ENCODE assay signal across 21 cellular contexts in the genomic region with DNA sequence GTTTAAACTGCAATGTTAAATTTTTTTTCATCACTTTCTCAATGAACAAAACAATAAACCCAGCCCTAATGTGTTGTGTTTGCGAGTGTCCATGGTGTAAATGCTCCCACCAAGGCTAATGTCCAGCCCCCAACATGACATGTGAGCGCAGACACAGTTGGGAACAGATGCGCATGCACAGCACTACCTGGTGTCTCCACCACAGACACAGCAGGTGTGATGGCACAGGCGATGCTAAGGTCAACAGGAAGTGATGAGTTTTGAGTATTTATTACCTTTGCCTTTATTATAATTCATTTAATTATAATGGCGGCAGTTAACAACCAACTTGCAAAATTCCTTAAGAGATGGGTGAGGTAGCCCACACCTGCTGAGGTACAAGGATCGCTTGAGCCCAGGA. TPM values are rescaled to one million over a fixed set of nuclear protein-coding genes. Genes with fewer than 3 reads are reported as not detected.
DNase-seq lines count a peak whose midpoint lies in the region; ATAC-seq and TF ChIP-seq lines count a peak whose summit lies in the region.
"Had no signal": no experiment of that assay in that cellular context is flagged by ENCODE, and none has a peak within 500 bp of the region (broad histone marks: within the 10 kb centered on the region; RNA-seq: fewer than 3 reads in every experiment).

No MANE protein-coding gene starts in this region.

- no peak overlapping the region for H2AFZ ChIP-seq in Loucy (ENCODE audit: low read length)

- H3K27ac Mint-ChIP-seq in central memory CD8-positive, alpha-beta T cell (ENCODE audit: low read depth), result peak overlapping the region; percentile 89
- H3K27ac Mint-ChIP-seq in stimulated activated memory B cell treated with anti-CD40 and anti-IgM and Interleukin-4, amounts not matched to agents 10 μg/mL and 1 μg/mL and 100 μg/mL, for 72 hours, result peak overlapping the region; percentile 68
- H3K27ac Mint-ChIP-seq in activated CD8-positive, alpha-beta T cell treated with anti-CD3 and anti-CD28 coated beads, Interleukin-2, amount 10 ng/mL, durations not matched to agents 7 days and 5 days, result no peak overlapping the region
- H3K27ac Mint-ChIP-seq: activated CD8-positive, alpha-beta memory T cell treated with anti-CD3 and anti-CD28 coated beads, Interleukin-2, amount 10 ng/mL, durations not matched to agents 7 days and 5 days; stimulated activated naive CD8-positive, alpha-beta T cell treated with anti-CD3 and anti-CD28 coated beads, Interleukin-15, Interleukin-2, amounts not matched to agents 100 ng/mL and 50 ng/mL, for 24 hours had no signal

- H3K9ac ChIP-seq in Loucy (ENCODE audit: low read depth, low read length, poor library complexity, severe bottlenecking), result no peak overlapping the region

- H4K20me1 ChIP-seq in Loucy (ENCODE audit: insufficient read depth, low read length, poor library complexity, severe bottlenecking), result peaks cover 11% of the 10 kb centered on the region

- H3K4me3 ChIP-seq in cardiac muscle cell (no peak overlapping the region), left ventricle myocardium inferior (no peak overlapping the region), Loucy (ENCODE audit: low read length, poor library complexity, severe bottlenecking) (peak overlapping the region; percentile 59)
- H3K4me3 ChIP-seq: left lung, skin epidermis had no signal

- H3K4me3 Mint-ChIP-seq in central memory CD8-positive, alpha-beta T cell, result no peak overlapping the region
- no peak overlapping the region for H3K4me3 Mint-ChIP-seq in stimulated activated memory B cell treated with anti-CD40 and anti-IgM and Interleukin-4, amounts not matched to agents 10 μg/mL and 1 μg/mL and 100 μg/mL, for 72 hours
- H3K4me3 Mint-ChIP-seq in activated CD8-positive, alpha-beta T cell treated with anti-CD3 and anti-CD28 coated beads, Interleukin-2, amount 10 ng/mL, durations not matched to agents 7 days and 5 days, result no peak overlapping the region

- peaks cover 4% of the 10 kb centered on the region for H3K36me3 Mint-ChIP-seq in central memory CD8-positive, alpha-beta T cell (ENCODE audit: insufficient read depth)
- H3K36me3 Mint-ChIP-seq in stimulated activated memory B cell treated with anti-CD40 and anti-IgM and Interleukin-4, amounts not matched to agents 10 μg/mL and 1 μg/mL and 100 μg/mL, for 72 hours, result peaks cover 20% of the 10 kb centered on the region
- H3K36me3 Mint-ChIP-seq in activated CD8-positive, alpha-beta T cell treated with anti-CD3 and anti-CD28 coated beads, Interleukin-2, amount 10 ng/mL, durations not matched to agents 7 days and 5 days (ENCODE audit: low read depth), result no peaks in the 10 kb centered on the region

- H3K4me1 Mint-ChIP-seq in central memory CD8-positive, alpha-beta T cell, result peaks cover 47% of the 10 kb centered on the region
- H3K4me1 Mint-ChIP-seq in stimulated activated memory B cell treated with anti-CD40 and anti-IgM and Interleukin-4, amounts not matched to agents 10 μg/mL and 1 μg/mL and 100 μg/mL, for 72 hours, result peaks cover 78% of the 10 kb centered on the region
- H3K4me1 Mint-ChIP-seq in activated CD8-positive, alpha-beta T cell treated with anti-CD3 and anti-CD28 coated beads, Interleukin-2, amount 10 ng/mL, durations not matched to agents 7 days and 5 days (ENCODE audit: low read depth), result peaks cover 40% of the 10 kb centered on the region

- H3K9me3 Mint-ChIP-seq in central memory CD8-positive, alpha-beta T cell, result no peaks in the 10 kb centered on the region
- no peaks in the 10 kb centered on the region for H3K9me3 Mint-ChIP-seq in stimulated activated memory B cell treated with anti-CD40 and anti-IgM and Interleukin-4, amounts not matched to agents 10 μg/mL and 1 μg/mL and 100 μg/mL, for 72 hours
- H3K9me3 Mint-ChIP-seq in activated CD8-positive, alpha-beta T cell treated with anti-CD3 and anti-CD28 coated beads, Interleukin-2, amount 10 ng/mL, durations not matched to agents 7 days and 5 days (ENCODE audit: insufficient read depth), result no peaks in the 10 kb centered on the region
- H3K9me3 Mint-ChIP-seq: stimulated activated naive CD8-positive, alpha-beta T cell treated with anti-CD3 and anti-CD28 coated beads, Interleukin-15, Interleukin-2, amounts not matched to agents 100 ng/mL and 50 ng/mL, for 24 hours had no signal

- H3K36me3 ChIP-seq in cardiac muscle cell (no peaks in the 10 kb centered on the region), left ventricle myocardium inferior (no peaks in the 10 kb centered on the region), Loucy (ENCODE audit: insufficient read depth, low read length) (no peaks in the 10 kb centered on the region)
- H3K36me3 ChIP-seq: heart left ventricle, left lung had no signal

- peak overlapping the region; percentile 71 for H3K4me2 ChIP-seq in Loucy (ENCODE audit: low read depth, low read length, poor library complexity, severe bottlenecking)

- H3K9me3 ChIP-seq in cardiac muscle cell (ENCODE audit: low read depth) (no peaks in the 10 kb centered on the region), left ventricle myocardium inferior (replicated peaks) (no peaks in the 10 kb centered on the region), Loucy (ENCODE audit: insufficient read depth, low read depth, low read length) (no peaks in the 10 kb centered on the region)
- H3K9me3 ChIP-seq: heart left ventricle, left lung had no signal

- H3K27ac ChIP-seq in cardiac muscle cell (peak overlapping the region; percentile 46), left ventricle myocardium inferior (replicated peaks) (no peak overlapping the region)
- H3K27ac ChIP-seq: HL-60, left lung had no signal

- no peaks in the 10 kb centered on the region for H3K27me3 ChIP-seq in cardiac muscle cell
- H3K27me3 ChIP-seq in left ventricle myocardium inferior (ENCODE audit: low read depth), result no peaks in the 10 kb centered on the region
- H3K27me3 ChIP-seq in Loucy (ENCODE audit: insufficient read depth, low read length, poor library complexity, severe bottlenecking), result no peaks in the 10 kb centered on the region
- H3K27me3 ChIP-seq: heart left ventricle, left lung had no signal

- no peaks in the 10 kb centered on the region for H3K9me2 ChIP-seq in Loucy (replicated peaks; ENCODE audit: low read depth, low read length)

- POLR2A ChIA-PET in activated CD8-positive, alpha-beta T cell treated with anti-CD3 and anti-CD28 coated beads, Interleukin-2, amount 10 ng/mL, durations not matched to agents 7 days and 5 days (lab: Charles Lee), result no interaction called here

- H3F3A ChIP-seq in Loucy (ENCODE audit: low read depth), result no peaks in the 10 kb centered on the region

- intact Hi-C loops in left ventricle myocardium inferior (cut with micrococcal nuclease), result no loop called here

- H3K4me1 ChIP-seq in cardiac muscle cell (ENCODE audit: low read depth), result peaks cover 19% of the 10 kb centered on the region
- H3K4me1 ChIP-seq in left ventricle myocardium inferior, result peaks cover 62% of the 10 kb centered on the region
- H3K4me1 ChIP-seq in Loucy (ENCODE audit: insufficient read depth, low read length, poor library complexity, severe bottlenecking), result peaks cover 29% of the 10 kb centered on the region

- H3K79me2 ChIP-seq in Loucy (ENCODE audit: insufficient read depth, low read length), result peaks cover 77% of the 10 kb centered on the region

- ATAC-seq in central memory CD8-positive, alpha-beta T cell (replicated peaks; ENCODE audit: extremely low read depth, poor library complexity, severe bottlenecking), result no peak
- ATAC-seq in stimulated activated memory B cell treated with anti-CD40 and anti-IgM and Interleukin-4, amounts not matched to agents 10 μg/mL and 1 μg/mL and 100 μg/mL, for 72 hours, result no peak
- no peak for ATAC-seq in activated CD8-positive, alpha-beta T cell treated with anti-CD3 and anti-CD28 coated beads, Interleukin-2, amount 10 ng/mL, durations not matched to agents 7 days and 5 days

- DNase-seq in cardiac muscle cell (ENCODE audit: low read depth in 1 of 2, low spot score in 1 of 2), result no peak
- no peak for DNase-seq in left ventricle myocardium inferior
- no peak for DNase-seq in central memory CD8-positive, alpha-beta T cell (ENCODE audit: low spot score in 2 of 2)
- no peak for DNase-seq in activated CD8-positive, alpha-beta T cell treated with anti-CD3 and anti-CD28 coated beads, Interleukin-2, amount 10 ng/mL, durations not matched to agents 7 days and 5 days
- DNase-seq in effector CD8-positive, alpha-beta T cell (lab: John Stamatoyannopoulos, UW), result no peak
- DNase-seq in NCI-H774 (lab: John Stamatoyannopoulos, UW), result no peak
- DNase-seq: activated CD4-positive, alpha-beta T cell treated with anti-CD3 and anti-CD28 coated beads for 4 hours; activated CD8-positive, alpha-beta memory T cell treated with anti-CD3 and anti-CD28 coated beads, Interleukin-2, amount 10 ng/mL, durations not matched to agents 7 days and 5 days; amygdala; dermis blood vessel endothelial cell; heart left ventricle; left lung; NCI-H1694 treated with DMSO at 0.1 percent for 48 hours; NCI-H345; stimulated activated CD4-positive, alpha-beta T cell treated with anti-CD3 and anti-CD28 coated beads, Interleukin-2, amount 100 ng/mL, for 48 hours; trophoblast cell had no signal

- TF ChIP-seq CTCF in cardiac muscle cell (IDR thresholded peaks at IDR 0.05; ENCODE audit: low read depth, low read length) (no peak), left ventricle myocardium inferior (IDR thresholded peaks at IDR 0.05; ENCODE audit: borderline replicate concordance) (no peak), Loucy (conservative IDR thresholded peaks at IDR 0.05; ENCODE audit: low read length) (no peak)

- CTCF ChIA-PET in activated CD8-positive, alpha-beta T cell treated with anti-CD3 and anti-CD28 coated beads, Interleukin-2, amount 10 ng/mL, durations not matched to agents 7 days and 5 days (lab: Charles Lee), result no interaction called here

- no peaks in the 10 kb centered on the region for H3K27me3 Mint-ChIP-seq in central memory CD8-positive, alpha-beta T cell
- H3K27me3 Mint-ChIP-seq in stimulated activated memory B cell treated with anti-CD40 and anti-IgM and Interleukin-4, amounts not matched to agents 10 μg/mL and 1 μg/mL and 100 μg/mL, for 72 hours, result no peaks in the 10 kb centered on the region
- no peaks in the 10 kb centered on the region for H3K27me3 Mint-ChIP-seq in activated CD8-positive, alpha-beta T cell treated with anti-CD3 and anti-CD28 coated beads, Interleukin-2, amount 10 ng/mL, durations not matched to agents 7 days and 5 days (ENCODE audit: low read depth)
- H3K27me3 Mint-ChIP-seq: activated CD8-positive, alpha-beta memory T cell treated with anti-CD3 and anti-CD28 coated beads, Interleukin-2, amount 10 ng/mL, durations not matched to agents 7 days and 5 days; stimulated activated naive CD8-positive, alpha-beta T cell treated with anti-CD3 and anti-CD28 coated beads, Interleukin-15, Interleukin-2, amounts not matched to agents 100 ng/mL and 50 ng/mL, for 24 hours had no signal

RNA-seq across cellular contexts. Expression of a gene that starts 42.9 kb away (rescaled TPM):
- total RNA-seq in cardiac muscle cell (48.7 and 76.9 TPM in 2 replicates), left ventricle myocardium inferior (92.5 TPM)
- polyA plus RNA-seq in cardiac muscle cell, result 26.6 and 27.3 TPM in 2 replicates
- 10 to 100 TPM; 26.4 to 29.7 TPM for total RNA-seq in activated CD8-positive, alpha-beta T cell treated with anti-CD3 and anti-CD28 coated beads, Interleukin-2, amount 10 ng/mL, durations not matched to agents 7 days and 5 days
